20 cellular contexts compared by ENCODE assay signal in the genomic region with DNA sequence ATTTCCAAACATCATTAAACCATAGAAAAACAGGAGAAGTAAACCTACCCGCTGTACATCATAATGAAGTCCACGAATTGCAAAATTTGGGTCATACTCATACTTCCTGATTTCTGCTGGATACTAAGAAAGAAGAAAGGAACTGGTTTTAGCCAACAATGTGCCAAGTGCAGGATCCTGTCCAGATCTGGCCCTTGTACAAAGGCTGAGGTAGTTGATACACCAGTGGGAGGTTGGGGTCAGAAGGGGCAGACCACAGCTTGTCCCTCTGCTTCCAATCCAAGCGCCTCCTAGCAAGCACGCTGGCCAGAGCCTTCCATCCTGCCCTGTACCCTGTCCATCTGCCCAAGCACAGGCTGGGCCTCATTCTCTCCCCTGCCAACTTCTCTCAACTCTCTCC. TPM values are rescaled to one million over a fixed set of nuclear protein-coding genes. Genes with fewer than 3 reads are reported as not detected.
DNase-seq lines count a peak whose midpoint lies in the region; ATAC-seq and TF ChIP-seq lines count a peak whose summit lies in the region.
"Had no signal": no experiment of that assay in that cellular context is flagged by ENCODE, and none has a peak within 500 bp of the region (broad histone marks: within the 10 kb centered on the region; RNA-seq: fewer than 3 reads in every experiment).

No MANE protein-coding gene starts in this region.

- H3K9me3 ChIP-seq in breast epithelium = no peaks in the 10 kb centered on the region
- H3K9me3 ChIP-seq: body of pancreas, testis had no signal

- CTCF ChIA-PET in MCF 10A (lab: Yijun Ruan, JAX) = no interaction called here

- no peak for ATAC-seq in HG03280 (IDR thresholded peaks at IDR 0.05; ENCODE audit: unreplicated experiment)
- ATAC-seq: body of pancreas; effector memory CD8-positive, alpha-beta T cell; left cardiac atrium; T-helper 17 cell had no signal

- no peaks in the 10 kb centered on the region for H3K27me3 ChIP-seq in breast epithelium
- H3K27me3 ChIP-seq: body of pancreas, testis had no signal

- H3K27ac ChIP-seq in breast epithelium = peak overlapping the region in 1 of 2 donors; percentile 30
- H3K27ac ChIP-seq: 22Rv1, body of pancreas, testis had no signal

- no TSS peak for BruUV-seq in MCF 10A (replicated peaks; lab: Mats Ljungman, UMichigan)

- TF ChIP-seq CTCF in MCF 10A (IDR thresholded peaks at IDR 0.05; ENCODE audit: unreplicated experiment) = no peak
- no peak for TF ChIP-seq CTCF in breast epithelium (IDR thresholded peaks at IDR 0.05)
- TF ChIP-seq CTCF in fibroblast of the aortic adventitia (IDR thresholded peaks at IDR 0.05; ENCODE audit: insufficient read depth, low read length) = no peak
- no peak for TF ChIP-seq CTCF in type B pancreatic cell (conservative IDR thresholded peaks at IDR 0.05)

- H3K27ac Mint-ChIP-seq in MCF 10A (ENCODE audit: low read depth, unreplicated experiment) = no peak overlapping the region
- H3K27ac Mint-ChIP-seq in type B pancreatic cell = peak overlapping the region; percentile 30
- H3K27ac Mint-ChIP-seq: effector memory CD8-positive, alpha-beta T cell; T-helper 17 cell had no signal

- H3K4me1 Mint-ChIP-seq in MCF 10A (ENCODE audit: insufficient read depth, unreplicated experiment) (peaks cover 37% of the 10 kb centered on the region), type B pancreatic cell (ENCODE audit: unreplicated experiment) (peaks cover 21% of the 10 kb centered on the region)

- POLR2A ChIA-PET in MCF 10A (lab: Yijun Ruan, JAX) = interaction anchor here (1.0 to 3.1 kb wide), 2 partner anchors 21 to 34 kb away, joined by 3 to 13 read pairs; partner anchors contain the start of gene NT5DC3

- no peaks in the 10 kb centered on the region for H3K9me3 Mint-ChIP-seq in MCF 10A (ENCODE audit: unreplicated experiment)
- H3K9me3 Mint-ChIP-seq in type B pancreatic cell = no peaks in the 10 kb centered on the region
- H3K9me3 Mint-ChIP-seq: effector memory CD8-positive, alpha-beta T cell; neural crest cell had no signal

- H3K4me3 Mint-ChIP-seq in MCF 10A (ENCODE audit: unreplicated experiment) (no peak overlapping the region), type B pancreatic cell (no peak overlapping the region)
- H3K4me3 Mint-ChIP-seq: effector memory CD8-positive, alpha-beta T cell; neural crest cell; T-helper 17 cell had no signal

- intact Hi-C loops in MCF 10A (cut with micrococcal nuclease) = no loop called here
- intact Hi-C loops in breast epithelium (cut with DNase I; ENCODE audit: low total_unique reads) = no loop called here

- no peaks in the 10 kb centered on the region for H3K27me3 Mint-ChIP-seq in MCF 10A (ENCODE audit: insufficient read depth, unreplicated experiment)
- H3K27me3 Mint-ChIP-seq in type B pancreatic cell = no peaks in the 10 kb centered on the region
- H3K27me3 Mint-ChIP-seq: effector memory CD8-positive, alpha-beta T cell; T-helper 17 cell had no signal

- no peaks in the 10 kb centered on the region for H3K4me1 ChIP-seq in breast epithelium

- no peaks in the 10 kb centered on the region for H3K36me3 ChIP-seq in breast epithelium

- no peak for TF ChIP-seq POLR2A in breast epithelium (IDR thresholded peaks at IDR 0.05)

- H3K4me3 ChIP-seq in breast epithelium (no peak overlapping the region), fibroblast of the aortic adventitia (ENCODE audit: low read depth, low read length) (no peak overlapping the region)
- H3K4me3 ChIP-seq: body of pancreas, testis had no signal

- H3K36me3 Mint-ChIP-seq in MCF 10A (ENCODE audit: insufficient read depth, unreplicated experiment) (peaks cover 12% of the 10 kb centered on the region), type B pancreatic cell (peaks cover 29% of the 10 kb centered on the region)

- peak; percentile 27 for DNase-seq in MCF 10A (ENCODE audit: unreplicated experiment)
- no peak for DNase-seq in breast epithelium (ENCODE audit: low spot score in 2 of 2)
- DNase-seq in SKM-1 (lab: John Stamatoyannopoulos, UW; ENCODE audit: unreplicated experiment) = peak; percentile 29
- peak; percentile 81 for DNase-seq in fibroblast of the aortic adventitia (ENCODE audit: low read depth)
- DNase-seq in type B pancreatic cell (ENCODE audit: extremely low spot score, unreplicated experiment) = no peak
- no peak for DNase-seq in NCI-H69 (lab: John Stamatoyannopoulos, UW)
- no peak for DNase-seq in mesenteric fat pad (ENCODE audit: low spot score)
- DNase-seq: activated CD4-positive, alpha-beta T cell treated with anti-CD3 and anti-CD28 coated beads, Interleukin-2, amount 50 U/mL, for 48 hours; activated effector memory CD4-positive, alpha-beta T cell treated with anti-CD3 and anti-CD28 coated beads, Interleukin-2, amount 50 U/mL, for 16 hours; effector memory CD8-positive, alpha-beta T cell; Karpas-422; left cardiac atrium; NCI-H2107; NK-92 treated with Interleukin-12 subunit alpha and Interleukin-12 subunit beta, amount 100 ng/mL, for 24 hours; T-helper 17 cell; testis had no signal

RNA-seq across cellular contexts. Expression of gene NT5DC3, which starts 34.2 kb away (rescaled TPM):
- total RNA-seq in MCF 10A (2022) = 15.1 and 18.3 TPM in 2 replicates
- 10 to 100 TPM in 2 of 3 donors, 1 to 10 TPM in 1; 3.8 to 19.9 (median 12.5) TPM for total RNA-seq in breast epithelium
- 7.0 and 11.7 TPM in 2 replicates for total RNA-seq in fibroblast of the aortic adventitia (ENCODE audit: low replicate concordance)
- total RNA-seq in type B pancreatic cell (ENCODE audit: low replicate concordance) = 10.9 and 16.3 TPM in 2 replicates
- 7.1 TPM for total RNA-seq in mesenteric fat pad

Comparison
In these comparisons a context has a peak if more than half of its experiments do, and no peak if none do; other contexts are left out.
1. DNase-seq: peak in MCF 10A (single experiment), SKM-1 (single experiment) and fibroblast of the aortic adventitia (single experiment); none in breast epithelium (0 of 2), type B pancreatic cell (single experiment), NCI-H69 (single experiment) and mesenteric fat pad (single experiment).